In genomic region chr1:46691997-46692790, GRCh38 we compare ENCODE assay signal across 15 cellular contexts. TPM values are rescaled to one million over a fixed set of nuclear protein-coding genes. Genes with fewer than 3 reads are reported as not detected.
A peak's percentile ranks its signal among the peaks of the same experiment; 100 is the strongest.
DNase-seq lines count a peak whose midpoint lies in the region; ATAC-seq, FAIRE-seq and TF ChIP-seq lines count a peak whose summit lies in the region.
"Had no signal": no experiment of that assay in that cellular context is flagged by ENCODE, and none has a peak within 500 bp of the region (broad histone marks: within the 10 kb centered on the region; RNA-seq: fewer than 3 reads in every experiment).

No MANE protein-coding gene starts in this region.

- no peaks in the 10 kb centered on the region for H3K27me3 Mint-ChIP-seq in astrocyte (ENCODE audit: low read depth, unreplicated experiment)
- H3K27me3 Mint-ChIP-seq: activated CD8-positive, alpha-beta memory T cell treated with anti-CD3 and anti-CD28 coated beads, Interleukin-2, amount 10 ng/mL, durations not matched to agents 7 days and 5 days had no signal

- POLR2A ChIA-PET in HCT116 (lab: Charles Lee) = no interaction called here
- POLR2A ChIA-PET in OCI-LY7 (lab: Charles Lee) = no interaction called here

- RAD21 ChIA-PET in HCT116 (lab: Charles Lee; ENCODE audit: low non-redundant PET in 1 of 2, low total read pairs in 2 of 2, uncharacterized antibody in 2 of 2, unreplicated experiment in 2 of 2) = no interaction called here

- H3K36me3 ChIP-seq in HCT116 (ENCODE audit: control insufficient read depth in 1 of 2, insufficient read depth in 2 of 2, low read length in 2 of 2) = peaks cover 19 to 30% of the 10 kb centered on the region in 2 experiments; a peak in 3 of 4 replicates
- H3K36me3 ChIP-seq in astrocyte (ENCODE audit: insufficient read depth, low read length) = peaks cover 48% of the 10 kb centered on the region
- peaks cover 88% of the 10 kb centered on the region for H3K36me3 ChIP-seq in OCI-LY7 (ENCODE audit: insufficient read depth, low read length)

- FAIRE-seq in astrocyte (lab: Jason Lieb, UNC) = no peak

- peaks cover 18% of the 10 kb centered on the region for H3K4me1 Mint-ChIP-seq in astrocyte (ENCODE audit: low read depth, unreplicated experiment)

- intact Hi-C loops in HCT116 (cut with micrococcal nuclease) (no loop called here), head of caudate nucleus (cut with DNase I) (no loop called here), OCI-LY7 (cut with micrococcal nuclease; ENCODE audit: unreplicated experiment) (no loop called here)

- CTCF ChIA-PET in HCT116 (lab: Charles Lee) (no interaction called here), OCI-LY7 (lab: Charles Lee; ENCODE audit: unreplicated experiment) (no interaction called here)

- H3K27me3 ChIP-seq in HCT116 (ENCODE audit: insufficient read depth, low read length) = no peaks in the 10 kb centered on the region
- no peaks in the 10 kb centered on the region for H3K27me3 ChIP-seq in astrocyte (ENCODE audit: insufficient read depth, low read length)

- H3K4me1 ChIP-seq in HCT116 (ENCODE audit: control insufficient read depth in 1 of 2, insufficient read depth in 2 of 2, low read length in 2 of 2) (peaks cover 0 to 9% of the 10 kb centered on the region in 2 experiments; a peak in 1 of 4 replicates), astrocyte (ENCODE audit: insufficient read depth, low read length) (no peaks in the 10 kb centered on the region), OCI-LY7 (ENCODE audit: insufficient read depth, low read length, poor library complexity, severe bottlenecking) (no peaks in the 10 kb centered on the region)

- H3K9me3 ChIP-seq in HCT116 (ENCODE audit: control insufficient read depth in 1 of 2, insufficient read depth in 1 of 2, low read depth in 1 of 2, low read length in 2 of 2) = no peaks in the 10 kb centered on the region
- H3K9me3 ChIP-seq in astrocyte (ENCODE audit: insufficient read depth, low read depth, low read length) = no peaks in the 10 kb centered on the region
- no peaks in the 10 kb centered on the region for H3K9me3 ChIP-seq in OCI-LY7 (ENCODE audit: low read length)

- H3K4me2 ChIP-seq in HCT116 (ENCODE audit: low read length) = no peak overlapping the region
- no peak overlapping the region for H3K4me2 ChIP-seq in astrocyte (ENCODE audit: low read length)
- H3K4me2 ChIP-seq in OCI-LY7 (ENCODE audit: low read length) = no peak overlapping the region

- H3K27ac Mint-ChIP-seq in astrocyte (ENCODE audit: unreplicated experiment) = no peak overlapping the region
- H3K27ac Mint-ChIP-seq: activated CD8-positive, alpha-beta memory T cell treated with anti-CD3 and anti-CD28 coated beads, Interleukin-2, amount 10 ng/mL, durations not matched to agents 7 days and 5 days had no signal

- DNase-seq in HCT116 (ENCODE audit: low read depth, low spot score) (no peak), astrocyte (ENCODE audit: low read depth) (peak; percentile 16), head of caudate nucleus (peak in 33 of 42 donors; percentile 10 to 79 (median 46)), putamen (ENCODE audit: low spot score) (peak; percentile 32), islet precursor cell (no peak), OCI-LY7 (ENCODE audit: low spot score) (no peak)
- DNase-seq in activated CD4-positive, alpha-beta T cell treated with anti-CD3 and anti-CD28 coated beads, Interleukin-2, amount 50 U/mL, for 48 hours = no peak
- DNase-seq: activated CD8-positive, alpha-beta memory T cell treated with anti-CD3 and anti-CD28 coated beads, Interleukin-2, amount 10 ng/mL, durations not matched to agents 7 days and 5 days; Calu3; effector memory CD4-positive, alpha-beta T cell; NCI-H1105 treated with DMSO at 0.1 percent for 48 hours; NCI-H510A; SHP77 had no signal

- H3K4me3 ChIP-seq in HCT116 (replicated peaks in 1 of 2; ENCODE audit: low read depth in 1 of 2, low read length in 2 of 2) (no peak overlapping the region), astrocyte (ENCODE audit: insufficient read depth, low read depth, low read length) (no peak overlapping the region), OCI-LY7 (ENCODE audit: low read depth, low read length, poor library complexity, severe bottlenecking) (no peak overlapping the region)

- H2AFZ ChIP-seq in HCT116 (ENCODE audit: low read depth, low read length, poor library complexity, severe bottlenecking) (no peak overlapping the region), astrocyte (ENCODE audit: low read depth, low read length) (no peak overlapping the region), OCI-LY7 (ENCODE audit: low read length) (no peak overlapping the region)

- TF ChIP-seq POLR2A in HCT116 (IDR thresholded peaks at IDR 0.05; ENCODE audit: borderline replicate concordance, extremely low read depth, insufficient read depth, insufficient read length) = no peak

- H3K9me2 ChIP-seq in HCT116 (ENCODE audit: insufficient read depth) = no peaks in the 10 kb centered on the region
- H3K9me2 ChIP-seq in OCI-LY7 (ENCODE audit: insufficient read depth, low read length) = no peaks in the 10 kb centered on the region

- H3K79me2 ChIP-seq in HCT116 (ENCODE audit: insufficient read depth, low read length) = no peaks in the 10 kb centered on the region; the same call in 1 of the 2 replicates
- H3K79me2 ChIP-seq in astrocyte (ENCODE audit: insufficient read depth, low read length) = peaks cover 2% of the 10 kb centered on the region
- no peaks in the 10 kb centered on the region for H3K79me2 ChIP-seq in OCI-LY7 (ENCODE audit: insufficient read depth, low read depth, low read length)

- no peaks in the 10 kb centered on the region for H4K20me1 ChIP-seq in HCT116 (ENCODE audit: insufficient read depth)
- peaks cover 48% of the 10 kb centered on the region for H4K20me1 ChIP-seq in astrocyte (ENCODE audit: insufficient read depth, low read length)
- H4K20me1 ChIP-seq in OCI-LY7 (ENCODE audit: insufficient read depth, low read length) = no peaks in the 10 kb centered on the region

- H3K4me3 Mint-ChIP-seq in astrocyte (ENCODE audit: unreplicated experiment) = no peak overlapping the region
- H3K4me3 Mint-ChIP-seq: activated CD8-positive, alpha-beta memory T cell treated with anti-CD3 and anti-CD28 coated beads, Interleukin-2, amount 10 ng/mL, durations not matched to agents 7 days and 5 days had no signal

- H3K9ac ChIP-seq in HCT116 (ENCODE audit: low read length) (no peak overlapping the region), astrocyte (ENCODE audit: low read length) (no peak overlapping the region)

- BruUV-seq in HCT116 (replicated peaks; lab: Mats Ljungman, UMichigan) (no TSS peak), OCI-LY7 (replicated peaks; lab: Mats Ljungman, UMichigan) (no TSS peak)

- peak in 2 of 3 experiments; percentile 19 to 37; a peak in 2 of 6 replicates for TF ChIP-seq CTCF in HCT116 (IDR thresholded peaks at IDR 0.05 in 2 of 3, conservative IDR thresholded peaks at IDR 0.05 in 1 of 3; ENCODE audit: borderline replicate concordance in 1 of 3, insufficient read depth in 1 of 3, low read depth in 2 of 3, low read length in 2 of 3)
- peak; percentile 31 for TF ChIP-seq CTCF in astrocyte (IDR thresholded peaks at IDR 0.05; ENCODE audit: insufficient read depth, low read depth, low read length)
- TF ChIP-seq CTCF in OCI-LY7 (conservative IDR thresholded peaks at IDR 0.05; ENCODE audit: low read length) = no peak

- H3K27ac ChIP-seq in HCT116 (ENCODE audit: low read depth, low read length) (no peak overlapping the region), astrocyte (ENCODE audit: low read depth, low read length) (no peak overlapping the region), OCI-LY7 (ENCODE audit: low read depth, low read length, poor library complexity, severe bottlenecking) (no peak overlapping the region)

- no peaks in the 10 kb centered on the region for H3K9me3 Mint-ChIP-seq in astrocyte (ENCODE audit: unreplicated experiment)

- TF ChIP-seq RAD21 in HCT116 (IDR thresholded peaks at IDR 0.05; ENCODE audit: low read depth) = no peak

- ATAC-seq in HCT116 = peak; percentile 67
- ATAC-seq in GM19023 (IDR thresholded peaks at IDR 0.05; ENCODE audit: unreplicated experiment) = no peak
- ATAC-seq: activated CD8-positive, alpha-beta memory T cell treated with anti-CD3 and anti-CD28 coated beads, Interleukin-2, amount 10 ng/mL, durations not matched to agents 7 days and 5 days had no signal

- H3K36me3 Mint-ChIP-seq in astrocyte (ENCODE audit: low read depth, unreplicated experiment) = peaks cover 11% of the 10 kb centered on the region

TF ChIP-seq in HCT116, 20 proteins besides CTCF, POLR2A, EP300 and RAD21:
- no peak for TF ChIP-seq TCF7L2 (IDR thresholded peaks at IDR 0.05; ENCODE audit: borderline replicate concordance, extremely low read depth, insufficient read depth, insufficient read length)
- TF ChIP-seq EZH2 (IDR thresholded peaks at IDR 0.05) = no peak
- TF ChIP-seq SIN3A (IDR thresholded peaks at IDR 0.05; ENCODE audit: low read depth) = no peak
- TF ChIP-seq ZNF274 (IDR thresholded peaks at IDR 0.05; ENCODE audit: low read depth, low read length) = no peak
- no peak for TF ChIP-seq SRF (IDR thresholded peaks at IDR 0.05; ENCODE audit: low read depth)
- no peak for TF ChIP-seq SP1 (IDR thresholded peaks at IDR 0.05; ENCODE audit: low read depth)
- TF ChIP-seq YY1 (IDR thresholded peaks at IDR 0.05; ENCODE audit: extremely low read depth, insufficient replicate concordance, low read depth, low read length) = no peak
- TF ChIP-seq FOSL1 (IDR thresholded peaks at IDR 0.05; ENCODE audit: low read depth) = no peak

RNA-seq across cellular contexts. Expression of gene TEX38, which starts 20.5 kb away (rescaled TPM):
- total RNA-seq in HCT116 (2021; ENCODE audit: unreplicated experiment) = 0.47 TPM
- polyA plus RNA-seq in HCT116 (2012) = 0.10 TPM in 1 of 2 replicates, not detected in the other
- total RNA-seq in astrocyte = not detected in 2 replicates
- total RNA-seq in OCI-LY7 (2014; rRNA removed; shearing (Covaris generic)) = not detected in 2 replicates
- not detected in 2 replicates for total RNA-seq in OCI-LY7 (2022)
- total RNA-seq: activated CD8-positive, alpha-beta memory T cell treated with anti-CD3 and anti-CD28 coated beads, Interleukin-2, amount 10 ng/mL, durations not matched to agents 7 days and 5 days; Calu3; renal cortical epithelial cell had no signal

RNA-seq across cellular contexts. Expression of gene ATPAF1, which starts 24.0 kb away (rescaled TPM):
- 35.5 TPM for total RNA-seq in HCT116 (2021; ENCODE audit: unreplicated experiment)
- polyA plus RNA-seq in HCT116 (2012) = 23.1 and 35.9 TPM in 2 replicates
- total RNA-seq in astrocyte = 19.3 and 20.2 TPM in 2 replicates
- 37.1 and 38.3 TPM in 2 replicates for total RNA-seq in OCI-LY7 (2014; rRNA removed; shearing (Covaris generic))
- 32.3 and 33.3 TPM in 2 replicates for total RNA-seq in OCI-LY7 (2022)

RNA-seq across cellular contexts. Expression of gene EFCAB14, which starts 26.7 kb away (rescaled TPM):
- total RNA-seq in HCT116 (2021; ENCODE audit: unreplicated experiment) (52.5 TPM), astrocyte (47.3 and 50.7 TPM in 2 replicates), OCI-LY7 (2022) (38.3 and 38.8 TPM in 2 replicates)
- polyA plus RNA-seq in HCT116 (2012) = 12.1 and 14.8 TPM in 2 replicates
- total RNA-seq in OCI-LY7 (2014; rRNA removed; shearing (Covaris generic)) = 24.8 and 29.9 TPM in 2 replicates

Comparison
In these comparisons a context has a peak if more than half of its experiments do, and no peak if none do; other contexts are left out.
1. DNase-seq: peak in astrocyte (single experiment), head of caudate nucleus (33 of 42) and putamen (single experiment); none in HCT116 (single experiment), activated CD4-positive, alpha-beta T cell treated with anti-CD3 and anti-CD28 coated beads, Interleukin-2, amount 50 U/mL, for 48 hours (0 of 2), islet precursor cell (single experiment) and OCI-LY7 (single experiment).